ENCODE assay signal across 16 cellular contexts in the genomic region with DNA sequence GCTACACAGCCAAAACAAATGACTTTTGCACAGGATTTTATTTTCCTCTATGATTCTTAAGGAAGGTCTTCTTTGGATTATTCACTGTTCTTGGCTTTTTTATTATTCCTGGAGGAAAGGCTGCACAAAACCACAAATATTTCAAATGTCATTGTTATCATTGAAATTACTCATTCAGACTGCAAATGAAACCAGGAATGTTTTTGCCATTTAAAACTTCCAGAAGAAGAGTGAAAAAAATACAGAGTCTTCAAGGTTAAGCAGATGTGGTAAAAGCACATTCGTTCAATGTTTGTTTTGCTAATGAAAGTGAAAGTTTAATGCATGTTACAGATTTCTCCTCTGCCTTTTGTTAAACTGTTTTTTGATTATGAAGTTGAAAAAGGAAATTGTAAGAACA.
DNase-seq lines count a peak whose midpoint lies in the region; ATAC-seq and TF ChIP-seq lines count a peak whose summit lies in the region.
"Had no signal": no experiment of that assay in that cellular context is flagged by ENCODE, and none has a peak within 500 bp of the region (broad histone marks: within the 10 kb centered on the region; RNA-seq: fewer than 3 reads in every experiment).

No MANE protein-coding gene starts in this region.

- H3K4me1 Mint-ChIP-seq in MCF 10A (ENCODE audit: insufficient read depth, unreplicated experiment), result peaks cover 6% of the 10 kb centered on the region

- H3K27ac ChIP-seq in breast epithelium, result no peak overlapping the region
- no peak overlapping the region for H3K27ac ChIP-seq in RWPE2 (ENCODE audit: poor library complexity, severe bottlenecking)
- H3K27ac ChIP-seq: 22Rv1, prostate gland, upper lobe of left lung had no signal

- TF ChIP-seq CTCF in MCF 10A (IDR thresholded peaks at IDR 0.05; ENCODE audit: unreplicated experiment) (no peak), breast epithelium (IDR thresholded peaks at IDR 0.05) (no peak), RWPE2 (IDR thresholded peaks at IDR 0.05; ENCODE audit: poor library complexity, severe bottlenecking) (no peak)

- H3K4me3 ChIP-seq in breast epithelium (no peak overlapping the region), RWPE2 (ENCODE audit: severe bottlenecking) (no peak overlapping the region)
- H3K4me3 ChIP-seq: HAP-1, prostate gland, upper lobe of left lung had no signal

- ATAC-seq in RWPE2 (ENCODE audit: low read depth) (peak; percentile 64), HG02571 (IDR thresholded peaks at IDR 0.05; ENCODE audit: unreplicated experiment) (no peak), GM21447 (IDR thresholded peaks at IDR 0.05; ENCODE audit: unreplicated experiment) (no peak)

- H3K27me3 ChIP-seq in breast epithelium, result no peaks in the 10 kb centered on the region
- no peaks in the 10 kb centered on the region for H3K27me3 ChIP-seq in RWPE2 (ENCODE audit: insufficient read depth, poor library complexity, severe bottlenecking)
- H3K27me3 ChIP-seq: upper lobe of left lung had no signal

- H3K36me3 ChIP-seq in breast epithelium, result no peaks in the 10 kb centered on the region
- H3K36me3 ChIP-seq in RWPE2 (ENCODE audit: low read depth), result no peaks in the 10 kb centered on the region
- H3K36me3 ChIP-seq: HAP-1, prostate gland, upper lobe of left lung had no signal

- CTCF ChIA-PET in MCF 10A (lab: Yijun Ruan, JAX), result no interaction called here

- H3K9me3 Mint-ChIP-seq in MCF 10A (ENCODE audit: unreplicated experiment), result no peaks in the 10 kb centered on the region
- H3K9me3 Mint-ChIP-seq: activated naive CD4-positive, alpha-beta T cell treated with anti-CD3 and anti-CD28 coated beads, Interleukin-2, amount 10 ng/mL, durations not matched to agents 7 days and 5 days had no signal

- TF ChIP-seq POLR2A in breast epithelium (IDR thresholded peaks at IDR 0.05), result no peak

- intact Hi-C loops in MCF 10A (cut with micrococcal nuclease), result no loop called here
- intact Hi-C loops in breast epithelium (cut with DNase I; ENCODE audit: low total_unique reads), result no loop called here

- no peaks in the 10 kb centered on the region for H3K9me3 ChIP-seq in breast epithelium
- H3K9me3 ChIP-seq in RWPE2 (ENCODE audit: severe bottlenecking), result no peaks in the 10 kb centered on the region
- H3K9me3 ChIP-seq: HAP-1, prostate gland, upper lobe of left lung had no signal

- H3K4me3 Mint-ChIP-seq in MCF 10A (ENCODE audit: unreplicated experiment), result peak overlapping the region; percentile 19
- H3K4me3 Mint-ChIP-seq: activated naive CD4-positive, alpha-beta T cell treated with anti-CD3 and anti-CD28 coated beads, Interleukin-2, amount 10 ng/mL, durations not matched to agents 7 days and 5 days had no signal

- no TSS peak for BruUV-seq in MCF 10A (replicated peaks; lab: Mats Ljungman, UMichigan)

- no peak overlapping the region for H3K27ac Mint-ChIP-seq in MCF 10A (ENCODE audit: low read depth, unreplicated experiment)
- H3K27ac Mint-ChIP-seq: activated naive CD4-positive, alpha-beta T cell treated with anti-CD3 and anti-CD28 coated beads, Interleukin-2, amount 10 ng/mL, durations not matched to agents 7 days and 5 days had no signal

- DNase-seq in MCF 10A (ENCODE audit: unreplicated experiment) (peak; percentile 40), breast epithelium (ENCODE audit: low spot score in 2 of 2) (no peak), RWPE2 (ENCODE audit: low spot score) (no peak), fibroblast of the conjunctiva (ENCODE audit: low read depth) (peak; percentile 10), stromal cell of bone marrow (ENCODE audit: low read depth) (peak; percentile 77), NCI-H1092 (lab: John Stamatoyannopoulos, UW) (no peak)
- DNase-seq: activated CD4-positive, alpha-beta T cell treated with anti-CD3 and anti-CD28 coated beads, Interleukin-2, amount 50 U/mL, for 4 hours; activated naive CD4-positive, alpha-beta T cell treated with anti-CD3 and anti-CD28 coated beads, Interleukin-2, amount 10 ng/mL, durations not matched to agents 7 days and 5 days; effector memory CD4-positive, alpha-beta T cell; NCI-H82; upper lobe of left lung had no signal

- H3K4me1 ChIP-seq in breast epithelium, result no peaks in the 10 kb centered on the region
- H3K4me1 ChIP-seq in RWPE2 (ENCODE audit: insufficient read depth, poor library complexity, severe bottlenecking), result no peaks in the 10 kb centered on the region
- H3K4me1 ChIP-seq: prostate gland had no signal

- no peaks in the 10 kb centered on the region for H3K27me3 Mint-ChIP-seq in MCF 10A (ENCODE audit: insufficient read depth, unreplicated experiment)

- POLR2A ChIA-PET in MCF 10A (lab: Yijun Ruan, JAX), result no interaction called here

- no peaks in the 10 kb centered on the region for H3K36me3 Mint-ChIP-seq in MCF 10A (ENCODE audit: insufficient read depth, unreplicated experiment)
- H3K36me3 Mint-ChIP-seq: activated naive CD4-positive, alpha-beta T cell treated with anti-CD3 and anti-CD28 coated beads, Interleukin-2, amount 10 ng/mL, durations not matched to agents 7 days and 5 days had no signal

Comparison
In these comparisons a context has a peak if more than half of its experiments do, and no peak if none do; other contexts are left out.
1. DNase-seq: peak in MCF 10A (single experiment), fibroblast of the conjunctiva (single experiment) and stromal cell of bone marrow (single experiment); none in breast epithelium (0 of 2), RWPE2 (single experiment) and NCI-H1092 (single experiment).